Comparison of ENCODE assay signal across 14 cellular contexts in genomic region chr4:145278341-145279121, GRCh38.
DNase-seq lines count a peak whose midpoint lies in the region; ATAC-seq, FAIRE-seq and TF ChIP-seq lines count a peak whose summit lies in the region.
"Had no signal": no experiment of that assay in that cellular context is flagged by ENCODE, and none has a peak within 500 bp of the region (broad histone marks: within the 10 kb centered on the region; RNA-seq: fewer than 3 reads in every experiment).

No MANE protein-coding gene starts in this region.

- H3K9me3 ChIP-seq in endothelial cell of umbilical vein (replicated peaks; ENCODE audit: control insufficient read depth, insufficient read depth, low read length) = no peaks in the 10 kb centered on the region
- H3K9me3 ChIP-seq: ovary had no signal

- H3K4me1 ChIP-seq in endothelial cell of umbilical vein (ENCODE audit: control insufficient read depth, extremely low read depth, insufficient read depth, low read length) = peaks cover 29% of the 10 kb centered on the region

- peak; percentile 44 for FAIRE-seq in endothelial cell of umbilical vein (lab: Jason Lieb, UNC)
- FAIRE-seq: colon had no signal

- H3K4me3 ChIP-seq in endothelial cell of umbilical vein (replicated peaks in 1 of 3; ENCODE audit: insufficient read depth in 1 of 3, low read depth in 1 of 3, low read length in 3 of 3) = no peak overlapping the region
- H3K4me3 ChIP-seq: ovary had no signal

- no peaks in the 10 kb centered on the region for H3K36me3 ChIP-seq in endothelial cell of umbilical vein (ENCODE audit: control insufficient read depth in 2 of 2, extremely low read depth in 1 of 2, insufficient read depth in 2 of 2, low read length in 2 of 2)
- H3K36me3 ChIP-seq: ovary had no signal

- H3K79me2 ChIP-seq in endothelial cell of umbilical vein (ENCODE audit: control insufficient read depth, insufficient read depth, low read length) = no peaks in the 10 kb centered on the region

- POLR2A ChIA-PET in endothelial cell of umbilical vein (lab: Charles Lee) = no interaction called here

- TF ChIP-seq POLR2A in endothelial cell of umbilical vein (IDR thresholded peaks at IDR 0.05; ENCODE audit: low read depth, low read length) = no peak

- peak overlapping the region; percentile 77 for H3K9ac ChIP-seq in endothelial cell of umbilical vein (replicated peaks; ENCODE audit: extremely low read depth, insufficient read depth, low read length)

- H3K27me3 ChIP-seq in endothelial cell of umbilical vein (ENCODE audit: control insufficient read depth in 2 of 2, insufficient read depth in 2 of 2, low read length in 2 of 2) = no peaks in the 10 kb centered on the region
- H3K27me3 ChIP-seq: ovary had no signal

- peak; percentile 33 for DNase-seq in Daoy (ENCODE audit: low read depth)
- DNase-seq in NCI-H69 (lab: John Stamatoyannopoulos, UW) = peak; percentile 32
- DNase-seq in endothelial cell of umbilical vein (ENCODE audit: low read depth, low spot score) = peak; percentile 69
- DNase-seq in lung microvascular endothelial cell (ENCODE audit: low read depth in 2 of 2) = peak; percentile 40 to 69
- DNase-seq in activated CD4-positive, alpha-beta T cell treated with anti-CD3 and anti-CD28 coated beads, Interleukin-2, amount 50 U/mL, for 48 hours = no peak
- no peak for DNase-seq in AG20443 (ENCODE audit: low spot score)
- DNase-seq: activated naive CD4-positive, alpha-beta T cell; NCI-H187; ovary; stimulated activated CD4-positive, alpha-beta T cell treated with anti-CD3 and anti-CD28 coated beads, Interleukin-2, amount 100 ng/mL, for 48 hours; T-helper 2 cell had no signal

- peak overlapping the region; percentile 97 for H3K27ac ChIP-seq in endothelial cell of umbilical vein (ENCODE audit: insufficient read depth, low read depth, low read length)
- H3K27ac ChIP-seq: ovary had no signal

- ATAC-seq in HG02870 (IDR thresholded peaks at IDR 0.05; ENCODE audit: unreplicated experiment) (no peak), HG02885 (IDR thresholded peaks at IDR 0.05; ENCODE audit: poor library complexity, unreplicated experiment) (no peak)

- H2AFZ ChIP-seq in endothelial cell of umbilical vein (ENCODE audit: low read depth, low read length) = peak overlapping the region; percentile 7

- intact Hi-C loops in endothelial cell of umbilical vein (cut with micrococcal nuclease) = loop anchor here (1.0 to 2.0 kb wide), 5 partner anchors 110 to 456 kb away; no protein-coding TSS in a partner anchor

- dilution Hi-C loops in endothelial cell of umbilical vein (cut with MboI; ENCODE audit: extremely low pct_ligation_motif_present, low sequenced_read_pairs) = no loop called here

- no peaks in the 10 kb centered on the region for H4K20me1 ChIP-seq in endothelial cell of umbilical vein (replicated peaks; ENCODE audit: control insufficient read depth, extremely low read depth, insufficient read depth, low read length)

- H3K4me2 ChIP-seq in endothelial cell of umbilical vein (ENCODE audit: insufficient read depth, low read length) = peak overlapping the region; percentile 48

- TSS peak; percentile 72 for BruUV-seq in endothelial cell of umbilical vein (replicated peaks; lab: Mats Ljungman, UMichigan)

- TF ChIP-seq CTCF in endothelial cell of umbilical vein (IDR thresholded peaks at IDR 0.05; ENCODE audit: extremely low read depth in 1 of 2, insufficient read depth in 1 of 2, low read depth in 1 of 2, low read length in 2 of 2) = no peak

- CTCF ChIA-PET in endothelial cell of umbilical vein (lab: Charles Lee) = interaction anchor here (0.8 to 1.2 kb wide), 3 partner anchors 14 to 279 kb away, joined by 3 to 6 read pairs (median 3); no protein-coding TSS in a partner anchor

- H3K9me1 ChIP-seq in endothelial cell of umbilical vein (replicated peaks; ENCODE audit: control insufficient read depth, extremely low read depth, insufficient read depth, low read length) = no peaks in the 10 kb centered on the region

TF ChIP-seq in endothelial cell of umbilical vein, 7 proteins besides CTCF, POLR2A, EP300 and RAD21:
- TF ChIP-seq MAX (IDR thresholded peaks at IDR 0.05; ENCODE audit: insufficient read depth, insufficient read length) (no peak), JUN (IDR thresholded peaks at IDR 0.05; ENCODE audit: borderline replicate concordance, insufficient read depth, insufficient read length, low read depth) (peak; percentile 72), FOS (IDR thresholded peaks at IDR 0.05; ENCODE audit: borderline replicate concordance, insufficient read depth, low read length) (peak; percentile 3)

Comparison
In these comparisons a context has a peak if more than half of its experiments do, and no peak if none do; other contexts are left out.
1. DNase-seq: peak in Daoy (single experiment), NCI-H69 (single experiment), endothelial cell of umbilical vein (single experiment) and lung microvascular endothelial cell (2 of 2); none in activated CD4-positive, alpha-beta T cell treated with anti-CD3 and anti-CD28 coated beads, Interleukin-2, amount 50 U/mL, for 48 hours (0 of 2) and AG20443 (single experiment).